1 cellular context compared by ENCODE assay signal in genomic region chr10:32326119-32326518, GRCh38.
TF ChIP-seq lines count a peak whose summit lies in the region.

No MANE protein-coding gene starts in this region.

TF ChIP-seq in GM12878, 131 proteins besides CTCF, POLR2A, EP300 and RAD21 (continued from another document):
- peak; percentile 1; the same call in 1 of the 2 replicates for TF ChIP-seq RELB (IDR thresholded peaks at IDR 0.05; ENCODE audit: low read depth)
- TF ChIP-seq PKNOX1 (IDR thresholded peaks at IDR 0.05): peak; percentile 75
TF ChIP-seq in GM12878: peak in this region for 8.
